ENCODE assay signal across 38 cellular contexts in genomic region chr5:10499066-10499465, GRCh38. TPM values are rescaled to one million over a fixed set of nuclear protein-coding genes. Genes with fewer than 3 reads are reported as not detected.
"Had no signal": no experiment of that assay in that cellular context is flagged by ENCODE, and none has a peak within 500 bp of the region (broad histone marks: within the 10 kb centered on the region; RNA-seq: fewer than 3 reads in every experiment).

No MANE protein-coding gene starts in this region.

- H3K9me3 Mint-ChIP-seq: activated naive CD4-positive, alpha-beta T cell treated with anti-CD3 and anti-CD28 coated beads, Interleukin-2, amount 50 U/mL, for 24 hours; central memory CD8-positive, alpha-beta T cell had no signal

- H3K4me3 Mint-ChIP-seq: activated B cell treated with CpG ODN at 0.5 μM for 24 hours; activated CD8-positive, alpha-beta T cell treated with anti-CD3 and anti-CD28 coated beads for 36 hours; activated naive CD4-positive, alpha-beta T cell treated with anti-CD3 and anti-CD28 coated beads for 36 hours; activated naive CD4-positive, alpha-beta T cell treated with anti-CD3 and anti-CD28 coated beads, Interleukin-2, amount 50 U/mL, for 24 hours; activated naive CD8-positive, alpha-beta T cell treated with anti-CD3 and anti-CD28 coated beads for 36 hours; activated naive CD8-positive, alpha-beta T cell treated with anti-CD3 and anti-CD28 coated beads, Interleukin-2, amount 50 U/mL, for 24 hours; activated T-helper 1 cell treated with anti-CD3 and anti-CD28 coated beads, Interleukin-12 subunit alpha, Interleukin-12 subunit beta, Interleukin-2, Interleukin-4 antibody, amounts not matched to agents 30 ng/mL and 10 ng/mL and 1 ng/mL, durations not matched to agents 14 hours and 24 hours and 36 hours; brain; central memory CD8-positive, alpha-beta T cell; effector memory CD8-positive, alpha-beta T cell; T-helper 17 cell; T-helper 2 cell treated with Interferon-gamma antibody and Interleukin-4, amounts not matched to agents 5 μg/mL and 100 μg/mL, for 36 hours had no signal

- H3K27me3 ChIP-seq: adrenal gland, ascending aorta, esophagus muscularis mucosa, foreskin keratinocyte, gastrocnemius medialis, heart left ventricle had no signal

- H3K4me3 ChIP-seq: adrenal gland, ascending aorta, esophagus muscularis mucosa, gastrocnemius medialis, heart left ventricle had no signal

- DNase-seq: activated B cell treated with CpG ODN at 0.5 μM for 24 hours; activated CD4-positive, alpha-beta T cell treated with anti-CD3 and anti-CD28 coated beads for 48 hours; activated CD4-positive, alpha-beta T cell treated with anti-CD3 and anti-CD28 coated beads, Interleukin-2, amount 50 U/mL, for 1 hour; activated CD4-positive, alpha-beta T cell treated with anti-CD3 and anti-CD28 coated beads, Interleukin-2, amount 50 U/mL, for 48 hours; activated CD8-positive, alpha-beta memory T cell treated with anti-CD3 and anti-CD28 coated beads for 24 hours; activated CD8-positive, alpha-beta T cell treated with anti-CD3 and anti-CD28 coated beads for 36 hours; activated effector memory CD4-positive, alpha-beta T cell treated with anti-CD3 and anti-CD28 coated beads, Interleukin-2, amount 50 U/mL, for 16 hours; activated naive CD4-positive, alpha-beta T cell treated with anti-CD3 and anti-CD28 coated beads for 36 hours; activated naive CD8-positive, alpha-beta T cell treated with anti-CD3 and anti-CD28 coated beads for 36 hours; activated naive CD8-positive, alpha-beta T cell treated with anti-CD3 and anti-CD28 coated beads, Interleukin-2, amount 50 U/mL, for 24 hours; activated T-cell treated with anti-CD3 and anti-CD28 coated beads, Interleukin-2, amount 50 U/mL, for 1 hour; activated T-cell treated with anti-CD3 and anti-CD28 coated beads, Interleukin-2, amount 50 U/mL, for 48 hours; adrenal gland; amygdala; cortex of kidney; dermis blood vessel endothelial cell; effector CD4-positive, alpha-beta T cell; effector memory CD8-positive, alpha-beta T cell; erythroblast; gastrocnemius medialis; glutamatergic neuron; heart left ventricle; T-helper 1 cell; T-helper 17 cell; T1000; WERI-Rb-1 had no signal

- H3K9me3 ChIP-seq: ascending aorta, esophagus muscularis mucosa had no signal

- H3K27ac Mint-ChIP-seq: activated B cell treated with CpG ODN at 0.5 μM for 24 hours; activated CD8-positive, alpha-beta T cell treated with anti-CD3 and anti-CD28 coated beads for 36 hours; activated naive CD4-positive, alpha-beta T cell treated with anti-CD3 and anti-CD28 coated beads for 36 hours; activated naive CD4-positive, alpha-beta T cell treated with anti-CD3 and anti-CD28 coated beads, Interleukin-2, amount 50 U/mL, for 24 hours; activated naive CD8-positive, alpha-beta T cell treated with anti-CD3 and anti-CD28 coated beads for 36 hours; activated naive CD8-positive, alpha-beta T cell treated with anti-CD3 and anti-CD28 coated beads, Interleukin-2, amount 50 U/mL, for 24 hours; activated T-helper 1 cell treated with anti-CD3 and anti-CD28 coated beads, Interleukin-12 subunit alpha, Interleukin-12 subunit beta, Interleukin-2, Interleukin-4 antibody, amounts not matched to agents 30 ng/mL and 10 ng/mL and 1 ng/mL, durations not matched to agents 14 hours and 24 hours and 36 hours; activated T-helper 2 cell treated with anti-CD3 and anti-CD28 coated beads, Interferon-gamma antibody, Interleukin-2, Interleukin-4, amounts not matched to agents 10 μg/mL and 5 μg/mL and 100 μg/mL, durations not matched to agents 14 hours and 24 hours and 36 hours; effector memory CD8-positive, alpha-beta T cell; T-helper 17 cell; T-helper 2 cell treated with Interferon-gamma antibody and Interleukin-4, amounts not matched to agents 5 μg/mL and 100 μg/mL, for 36 hours had no signal

- H3K4me1 Mint-ChIP-seq: activated naive CD4-positive, alpha-beta T cell treated with anti-CD3 and anti-CD28 coated beads, Interleukin-2, amount 50 U/mL, for 24 hours; activated naive CD8-positive, alpha-beta T cell treated with anti-CD3 and anti-CD28 coated beads for 36 hours; activated naive CD8-positive, alpha-beta T cell treated with anti-CD3 and anti-CD28 coated beads, Interleukin-2, amount 50 U/mL, for 24 hours; central memory CD8-positive, alpha-beta T cell; T-helper 17 cell had no signal

- H3K27me3 Mint-ChIP-seq: activated B cell treated with CpG ODN at 0.5 μM for 24 hours; activated CD8-positive, alpha-beta T cell treated with anti-CD3 and anti-CD28 coated beads for 36 hours; activated naive CD4-positive, alpha-beta T cell treated with anti-CD3 and anti-CD28 coated beads, Interleukin-2, amount 50 U/mL, for 24 hours; activated naive CD8-positive, alpha-beta T cell treated with anti-CD3 and anti-CD28 coated beads for 36 hours; activated naive CD8-positive, alpha-beta T cell treated with anti-CD3 and anti-CD28 coated beads, Interleukin-2, amount 50 U/mL, for 24 hours; central memory CD8-positive, alpha-beta T cell; effector memory CD8-positive, alpha-beta T cell had no signal

- FAIRE-seq: bronchial epithelial cell, colon had no signal

- ATAC-seq: activated CD4-positive, CD25-positive, alpha-beta regulatory T cell treated with anti-CD3 and anti-CD28 coated beads, Interleukin-2, amount 50 U/mL, for 24 hours; activated CD8-positive, alpha-beta T cell treated with anti-CD3 and anti-CD28 coated beads for 36 hours; activated naive CD8-positive, alpha-beta T cell treated with anti-CD3 and anti-CD28 coated beads, Interleukin-2, amount 50 U/mL, for 24 hours; effector memory CD8-positive, alpha-beta T cell; gastrocnemius medialis; heart left ventricle; T-helper 17 cell had no signal

- H3K36me3 ChIP-seq: adrenal gland, ascending aorta, esophagus muscularis mucosa, gastrocnemius medialis, heart left ventricle, WERI-Rb-1 had no signal

- H3K4me1 ChIP-seq: adrenal gland, ascending aorta, esophagus muscularis mucosa, foreskin keratinocyte, gastrocnemius medialis had no signal

- H3K27ac ChIP-seq: adrenal gland, ascending aorta, esophagus muscularis mucosa, foreskin keratinocyte, gastrocnemius medialis, heart left ventricle, WERI-Rb-1 had no signal

RNA-seq across cellular contexts. Expression of gene ROPN1L, which starts 57.4 kb away (rescaled TPM):
- total RNA-seq: activated CD8-positive, alpha-beta T cell treated with anti-CD3 and anti-CD28 coated beads for 36 hours; activated naive CD4-positive, alpha-beta T cell treated with anti-CD3 and anti-CD28 coated beads for 36 hours; activated naive CD8-positive, alpha-beta T cell treated with anti-CD3 and anti-CD28 coated beads for 36 hours; ascending aorta; bronchial epithelial cell had no signal
